10 cellular contexts compared by ENCODE assay signal in genomic region chr11:46378811-46379482, GRCh38. TPM values are rescaled to one million over a fixed set of nuclear protein-coding genes. Genes with fewer than 3 reads are reported as not detected.
DNase-seq lines count a peak whose midpoint lies in the region; ATAC-seq and TF ChIP-seq lines count a peak whose summit lies in the region.
"Had no signal": no experiment of that assay in that cellular context is flagged by ENCODE, and none has a peak within 500 bp of the region (broad histone marks: within the 10 kb centered on the region; RNA-seq: fewer than 3 reads in every experiment).

No MANE protein-coding gene starts in this region.

- peak overlapping the region in 1 of 2 experiments; percentile 1 for H2BK12ac ChIP-seq in mesenchymal stem cell (ENCODE audit: low read length in 2 of 2)

- peak overlapping the region; percentile 98 for H3K27ac ChIP-seq in cardiac muscle cell
- peak overlapping the region in 1 of 2 donors; percentile 75 for H3K27ac ChIP-seq in right atrium auricular region
- no peak overlapping the region for H3K27ac ChIP-seq in mesenchymal stem cell (ENCODE audit: low read length, poor library complexity, severe bottlenecking)
- H3K27ac ChIP-seq in transverse colon: peak overlapping the region; percentile 66 to 87 (median 79)

- H3K4me3 ChIP-seq in cardiac muscle cell (no peak overlapping the region), right atrium auricular region (no peak overlapping the region), mesenchymal stem cell (ENCODE audit: insufficient read depth in 1 of 2, low read depth in 1 of 2, low read length in 2 of 2) (no peak overlapping the region), transverse colon (no peak overlapping the region)

- H3K4ac ChIP-seq in mesenchymal stem cell (ENCODE audit: low read depth in 1 of 2, low read length in 2 of 2): no peak overlapping the region

- H3K14ac ChIP-seq in mesenchymal stem cell (ENCODE audit: low read length in 2 of 2): no peak overlapping the region

- peak overlapping the region; percentile 1 for H4K8ac ChIP-seq in mesenchymal stem cell (ENCODE audit: low read length)

- H3K36me3 ChIP-seq in cardiac muscle cell (peaks cover 7% of the 10 kb centered on the region), right atrium auricular region (peaks cover 49% of the 10 kb centered on the region), mesenchymal stem cell (ENCODE audit: control insufficient read depth in 1 of 2, insufficient read depth in 2 of 2, low read depth in 1 of 2, low read length in 2 of 2) (peaks cover 22 to 50% of the 10 kb centered on the region in 2 experiments), transverse colon (peaks cover 0 to 16% (median 4%) of the 10 kb centered on the region in 4 donors)

- peak overlapping the region in 1 of 2 experiments; percentile 44 for H3K18ac ChIP-seq in mesenchymal stem cell (ENCODE audit: low read depth in 1 of 2, low read length in 2 of 2)

- no peak overlapping the region for H3K23ac ChIP-seq in mesenchymal stem cell (ENCODE audit: low read length in 2 of 2)

- H3K36me3 Mint-ChIP-seq in activated CD8-positive, alpha-beta T cell treated with anti-CD3 and anti-CD28 coated beads for 36 hours (ENCODE audit: low read depth): peaks cover 18% of the 10 kb centered on the region

- H3K9me3 Mint-ChIP-seq in activated CD8-positive, alpha-beta T cell treated with anti-CD3 and anti-CD28 coated beads for 36 hours: no peaks in the 10 kb centered on the region

- no peak for DNase-seq in cardiac muscle cell (ENCODE audit: low read depth in 1 of 2, low spot score in 1 of 2)
- DNase-seq in right atrium auricular region (ENCODE audit: low spot score): no peak
- DNase-seq in activated CD8-positive, alpha-beta T cell treated with anti-CD3 and anti-CD28 coated beads for 36 hours: no peak
- no peak for DNase-seq in mesenchymal stem cell
- no peak for DNase-seq in transverse colon
- DNase-seq in SHP77 treated with DMSO at 0.1 percent for 48 hours (lab: John Stamatoyannopoulos, UW): no peak
- DNase-seq in NCI-H345 treated with DMSO at 0.1 percent for 48 hours (lab: John Stamatoyannopoulos, UW; ENCODE audit: unreplicated experiment): no peak
- no peak for DNase-seq in GM03348 (ENCODE audit: low spot score)
- DNase-seq: NCI-H1092 treated with DMSO at 0.1 percent for 48 hours; stimulated activated naive CD8-positive, alpha-beta T cell treated with anti-CD3 and anti-CD28 coated beads, Interleukin-15, Interleukin-2, amounts not matched to agents 100 U/mL and 50 U/mL, for 24 hours had no signal

- H2BK15ac ChIP-seq in mesenchymal stem cell (ENCODE audit: low read depth, poor library complexity, severe bottlenecking): no peak overlapping the region

- POLR2A ChIA-PET in activated CD8-positive, alpha-beta T cell treated with anti-CD3 and anti-CD28 coated beads for 36 hours (lab: Charles Lee): interaction anchor here (0.7 to 1.4 kb wide), 7 partner anchors 9 to 136 kb away, joined by 3 read pairs; no protein-coding TSS in a partner anchor

- H3K27me3 ChIP-seq in cardiac muscle cell (no peaks in the 10 kb centered on the region), right atrium auricular region (no peaks in the 10 kb centered on the region), mesenchymal stem cell (ENCODE audit: control insufficient read depth in 1 of 2, insufficient read depth in 1 of 2, low read length in 2 of 2) (peaks cover 7 to 18% of the 10 kb centered on the region in 2 experiments), transverse colon (peaks cover 16% of the 10 kb centered on the region)

- CTCF ChIA-PET in activated CD8-positive, alpha-beta T cell treated with anti-CD3 and anti-CD28 coated beads for 36 hours (lab: Charles Lee): interaction anchor here (1.5 to 4.6 kb wide), 3 partner anchors 10 to 27 kb away, joined by 6 to 22 read pairs (median 9); no protein-coding TSS in a partner anchor

- no peak overlapping the region for H2BK5ac ChIP-seq in mesenchymal stem cell (ENCODE audit: low read depth, low read length, poor library complexity, severe bottlenecking)

- no peak for TF ChIP-seq EP300 in transverse colon (IDR thresholded peaks at IDR 0.05; ENCODE audit: low read depth)

- H2AFZ ChIP-seq in mesenchymal stem cell (ENCODE audit: low read depth, low read length): no peak overlapping the region

- H3K4me1 ChIP-seq in cardiac muscle cell (ENCODE audit: low read depth) (peaks cover 8% of the 10 kb centered on the region), right atrium auricular region (peaks cover 0 to 28% of the 10 kb centered on the region in 2 donors), mesenchymal stem cell (ENCODE audit: control insufficient read depth, insufficient read depth, low read depth, low read length) (peaks cover 47% of the 10 kb centered on the region), transverse colon (peaks cover 9 to 41% (median 32%) of the 10 kb centered on the region in 4 donors)

- H3K79me1 ChIP-seq in mesenchymal stem cell (replicated peaks; ENCODE audit: low read length, poor library complexity, severe bottlenecking): peaks cover 1% of the 10 kb centered on the region

- peaks cover 15% of the 10 kb centered on the region for H3K4me1 Mint-ChIP-seq in activated CD8-positive, alpha-beta T cell treated with anti-CD3 and anti-CD28 coated beads for 36 hours (ENCODE audit: low read depth)

- no peaks in the 10 kb centered on the region for H3K9me3 ChIP-seq in cardiac muscle cell (ENCODE audit: low read depth)
- H3K9me3 ChIP-seq in right atrium auricular region: no peaks in the 10 kb centered on the region
- no peaks in the 10 kb centered on the region for H3K9me3 ChIP-seq in mesenchymal stem cell (ENCODE audit: control insufficient read depth, low read length)
- H3K9me3 ChIP-seq in transverse colon: no peaks in the 10 kb centered on the region

- no peak overlapping the region for H3K4me3 Mint-ChIP-seq in activated CD8-positive, alpha-beta T cell treated with anti-CD3 and anti-CD28 coated beads for 36 hours

- no peak overlapping the region for H2BK120ac ChIP-seq in mesenchymal stem cell (ENCODE audit: low read depth, low read length)

- H2AK5ac ChIP-seq in mesenchymal stem cell (ENCODE audit: low read length, severe bottlenecking): no peak overlapping the region

- no peak overlapping the region for H3K4me2 ChIP-seq in mesenchymal stem cell (ENCODE audit: low read length, poor library complexity, severe bottlenecking)

- peak overlapping the region; percentile 43 for H4K91ac ChIP-seq in mesenchymal stem cell (ENCODE audit: low read length)

- H3K9ac ChIP-seq in mesenchymal stem cell (ENCODE audit: low read length): no peak overlapping the region

- in situ Hi-C loops in transverse colon (cut with MboI; ENCODE audit: low pct_ligation_motif_present in 1 of 4, low pct_unique_long_range_greater_than_20kb in 1 of 4, low sequenced_read_pairs in 3 of 4): loop anchor here in 2 of 4 donors (25.0 kb wide), 1 partner anchor 158 kb away; no protein-coding TSS in a partner anchor

- TF ChIP-seq POLR2A in transverse colon (IDR thresholded peaks at IDR 0.05): no peak

- ATAC-seq in activated CD8-positive, alpha-beta T cell treated with anti-CD3 and anti-CD28 coated beads for 36 hours: no peak
- ATAC-seq: stimulated activated naive CD8-positive, alpha-beta T cell treated with anti-CD3 and anti-CD28 coated beads, Interleukin-15, Interleukin-2, amounts not matched to agents 100 U/mL and 50 U/mL, for 24 hours had no signal

- H3K27ac Mint-ChIP-seq in activated CD8-positive, alpha-beta T cell treated with anti-CD3 and anti-CD28 coated beads for 36 hours: peak overlapping the region; percentile 34

- 81% methylated on average over 18 of the region's 20 CpGs for WGBS in mesenchymal stem cell
- 78% methylated on average over 18 of the region's 20 CpGs; no CpG with 5 or more reads in 1 of the 2 donors for WGBS in transverse colon (ENCODE audit: low coverage in 1 of 2), 2 donors

- intact Hi-C loops in activated CD8-positive, alpha-beta T cell treated with anti-CD3 and anti-CD28 coated beads for 36 hours (cut with micrococcal nuclease): no loop called here
- intact Hi-C loops in transverse colon (cut with DNase I; ENCODE audit: low total_unique reads): no loop called here

- TF ChIP-seq CTCF in cardiac muscle cell (IDR thresholded peaks at IDR 0.05; ENCODE audit: low read depth, low read length) (no peak), right atrium auricular region (IDR thresholded peaks at IDR 0.05) (no peak), transverse colon (IDR thresholded peaks at IDR 0.05) (no peak)
- no peak for TF ChIP-seq CTCF in activated CD8-positive, alpha-beta T cell treated with anti-CD3 and anti-CD28 coated beads for 36 hours (IDR thresholded peaks at IDR 0.05)

- H3K27me3 Mint-ChIP-seq in activated CD8-positive, alpha-beta T cell treated with anti-CD3 and anti-CD28 coated beads for 36 hours: peaks cover 5% of the 10 kb centered on the region

RNA-seq across cellular contexts. Expression of gene MDK, which starts 2.5 kb away (rescaled TPM):
- 2,973 and 4,339 TPM in 2 replicates for total RNA-seq in cardiac muscle cell
- 3,396 and 3,769 TPM in 2 replicates for polyA plus RNA-seq in cardiac muscle cell
- 10 to 100 TPM; 11.9 to 26.4 TPM for total RNA-seq in right atrium auricular region
- 1 to 10 TPM; 4.2 to 4.9 TPM for total RNA-seq in activated CD8-positive, alpha-beta T cell treated with anti-CD3 and anti-CD28 coated beads for 36 hours
- polyA plus RNA-seq in mesenchymal stem cell (2013, experiment 1 of 2): 777 TPM
- polyA plus RNA-seq in mesenchymal stem cell (2013, experiment 2 of 2): 775 TPM
- total RNA-seq in transverse colon: 100 to 1,000 TPM in 3 of 4 donors, 10 to 100 TPM in 1; 34.4 to 309 (median 180) TPM

RNA-seq across cellular contexts. Expression of gene CHRM4, which starts 12.6 kb away (rescaled TPM):
- 0.51 and 0.56 TPM in 2 replicates for total RNA-seq in cardiac muscle cell
- polyA plus RNA-seq in cardiac muscle cell: not detected in 2 replicates
- under 1 TPM in 1 of 2 donors, not detected in 1; 0.28 TPM for total RNA-seq in right atrium auricular region
- not detected for total RNA-seq in activated CD8-positive, alpha-beta T cell treated with anti-CD3 and anti-CD28 coated beads for 36 hours
- 0.08 TPM for polyA plus RNA-seq in mesenchymal stem cell (2013, experiment 1 of 2)
- 0.07 TPM for polyA plus RNA-seq in mesenchymal stem cell (2013, experiment 2 of 2)
- total RNA-seq in transverse colon: 1 to 10 TPM in 1 of 4 donors, under 1 TPM in 1, not detected in 2; 0.82 to 3.3 TPM

RNA-seq across cellular contexts. Expression of gene DGKZ, which starts 31.7 kb away (rescaled TPM):
- total RNA-seq in cardiac muscle cell: 81.8 TPM in 2 replicates
- polyA plus RNA-seq in cardiac muscle cell: 48.3 and 48.5 TPM in 2 replicates
- total RNA-seq in right atrium auricular region: 100 to 1,000 TPM in 1 of 2 donors, 10 to 100 TPM in 1; 91.7 to 116 TPM
- 10 to 100 TPM; 94.4 to 94.9 TPM for total RNA-seq in activated CD8-positive, alpha-beta T cell treated with anti-CD3 and anti-CD28 coated beads for 36 hours
- 40.1 TPM for polyA plus RNA-seq in mesenchymal stem cell (2013, experiment 1 of 2)
- polyA plus RNA-seq in mesenchymal stem cell (2013, experiment 2 of 2): 38.8 TPM
- 100 to 1,000 TPM in 1 of 4 donors, 10 to 100 TPM in 3; 56.4 to 105 (median 67.7) TPM for total RNA-seq in transverse colon
